11 cellular contexts compared by ENCODE assay signal in the genomic region with DNA sequence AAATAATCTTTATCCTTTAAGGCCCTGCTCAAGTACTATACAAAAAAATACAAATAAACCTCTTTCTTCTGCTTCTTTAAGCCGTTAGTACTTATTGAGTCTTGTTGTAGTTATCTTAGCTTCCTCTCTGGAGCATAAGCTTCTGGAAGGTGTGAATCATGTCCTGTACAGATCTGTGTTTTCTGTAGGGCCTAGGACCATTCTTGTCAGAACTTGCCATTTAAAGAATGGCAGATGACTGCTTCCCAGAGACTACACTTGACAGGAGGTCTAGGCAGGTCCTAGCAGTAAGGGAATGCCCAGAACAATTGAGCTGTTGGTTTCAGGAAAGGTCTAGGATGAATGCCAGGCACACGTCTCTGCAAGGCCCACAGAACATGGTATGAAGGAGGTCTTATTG. TPM values are rescaled to one million over a fixed set of nuclear protein-coding genes. Genes with fewer than 3 reads are reported as not detected.
DNase-seq lines count a peak whose midpoint lies in the region; ATAC-seq and TF ChIP-seq lines count a peak whose summit lies in the region.
"Had no signal": no experiment of that assay in that cellular context is flagged by ENCODE, and none has a peak within 500 bp of the region (broad histone marks: within the 10 kb centered on the region; RNA-seq: fewer than 3 reads in every experiment).

No MANE protein-coding gene starts in this region.

- H3K9me3 Mint-ChIP-seq in CD8-positive, alpha-beta memory T cell, result no peaks in the 10 kb centered on the region
- no peaks in the 10 kb centered on the region for H3K9me3 Mint-ChIP-seq in activated naive CD8-positive, alpha-beta T cell (ENCODE audit: low read depth)

- no peaks in the 10 kb centered on the region for H3K27me3 Mint-ChIP-seq in CD8-positive, alpha-beta memory T cell
- no peaks in the 10 kb centered on the region for H3K27me3 Mint-ChIP-seq in activated naive CD8-positive, alpha-beta T cell

- no peak for DNase-seq in CD8-positive, alpha-beta memory T cell
- DNase-seq in KG1 (lab: John Stamatoyannopoulos, UW) (peak; percentile 32), lung microvascular endothelial cell (ENCODE audit: low read depth in 2 of 2) (peak; percentile 27 to 91), spleen (no peak), mucosa of descending colon (no peak)
- DNase-seq: left lung, NCI-H446 treated with DMSO at 0.1 percent for 48 hours, pancreas had no signal

- ATAC-seq in HG03432 (IDR thresholded peaks at IDR 0.05; ENCODE audit: unreplicated experiment) (no peak), mucosa of descending colon (no peak)
- ATAC-seq: left lung had no signal

- peak overlapping the region; percentile 4 to 70 (median 49) for H3K4me3 Mint-ChIP-seq in CD8-positive, alpha-beta memory T cell
- H3K4me3 Mint-ChIP-seq in activated naive CD8-positive, alpha-beta T cell, result peak overlapping the region; percentile 65

- no peaks in the 10 kb centered on the region for H3K9me3 ChIP-seq in CD8-positive, alpha-beta memory T cell (ENCODE audit: low read length)
- H3K9me3 ChIP-seq in spleen (no peaks in the 10 kb centered on the region), mucosa of descending colon (no peaks in the 10 kb centered on the region)
- H3K9me3 ChIP-seq: left lung, pancreas had no signal

- TF ChIP-seq POLR2A in spleen (IDR thresholded peaks at IDR 0.05), result no peak

- no peaks in the 10 kb centered on the region for H3K27me3 ChIP-seq in CD8-positive, alpha-beta memory T cell (ENCODE audit: insufficient read depth, low read length, poor library complexity, severe bottlenecking)
- no peaks in the 10 kb centered on the region for H3K27me3 ChIP-seq in spleen (replicated peaks in 1 of 7)
- H3K27me3 ChIP-seq: left lung, pancreas had no signal

- peak overlapping the region; percentile 75 to 99 (median 93) for H3K27ac Mint-ChIP-seq in CD8-positive, alpha-beta memory T cell
- peak overlapping the region; percentile 99 for H3K27ac Mint-ChIP-seq in activated naive CD8-positive, alpha-beta T cell

- H3K4me1 Mint-ChIP-seq in CD8-positive, alpha-beta memory T cell, result peaks cover 86 to 96% (median 96%) of the 10 kb centered on the region in 3 donors
- peaks cover 91% of the 10 kb centered on the region for H3K4me1 Mint-ChIP-seq in activated naive CD8-positive, alpha-beta T cell (ENCODE audit: low read depth)

- TF ChIP-seq CTCF in spleen (IDR thresholded peaks at IDR 0.05 in 8 of 11, conservative IDR thresholded peaks at IDR 0.05 in 3 of 11), result no peak
- TF ChIP-seq CTCF in mucosa of descending colon (IDR thresholded peaks at IDR 0.05), result no peak

- H3K36me3 Mint-ChIP-seq in CD8-positive, alpha-beta memory T cell, result peaks cover 0 to 2% (median 1%) of the 10 kb centered on the region in 3 donors
- peaks cover 9% of the 10 kb centered on the region for H3K36me3 Mint-ChIP-seq in activated naive CD8-positive, alpha-beta T cell

- H3K4me3 ChIP-seq in CD8-positive, alpha-beta memory T cell (ENCODE audit: low read length), result peak overlapping the region; percentile 8
- H3K4me3 ChIP-seq in spleen (no peak overlapping the region), mucosa of descending colon (no peak overlapping the region)
- H3K4me3 ChIP-seq: left lung, pancreas had no signal

- POLR2A ChIA-PET in CD8-positive, alpha-beta memory T cell (lab: Charles Lee), result no interaction called here

- CTCF ChIA-PET in CD8-positive, alpha-beta memory T cell (lab: Charles Lee), result interaction anchor here (4.8 kb wide), 1 partner anchor 13 kb away, joined by 40 read pairs; a partner anchor contains a TSS

- 54 to 67% (median 59%) methylated on average over 2 of the region's 2 CpGs for WGBS in spleen, 5 donors

- H3K27ac ChIP-seq in CD8-positive, alpha-beta memory T cell (ENCODE audit: low read depth, low read length), result no peak overlapping the region
- peak overlapping the region in 4 of 8 donors; percentile 2 to 82 (median 72) for H3K27ac ChIP-seq in spleen
- H3K27ac ChIP-seq: left lung, pancreas, VCaP had no signal

- intact Hi-C loops in spleen (cut with DNase I; ENCODE audit: low total_unique reads) (no loop called here), mucosa of descending colon (cut with DNase I, micrococcal nuclease) (no loop called here)

- H3K4me1 ChIP-seq in CD8-positive, alpha-beta memory T cell (ENCODE audit: insufficient read depth, low read length), result peaks cover 95% of the 10 kb centered on the region
- H3K4me1 ChIP-seq in spleen, result peaks cover 28 to 100% (median 90%) of the 10 kb centered on the region in 6 donors
- H3K4me1 ChIP-seq in mucosa of descending colon (ENCODE audit: low read depth), result peaks cover 15% of the 10 kb centered on the region

- no peaks in the 10 kb centered on the region for H3K36me3 ChIP-seq in CD8-positive, alpha-beta memory T cell (ENCODE audit: insufficient read depth, low read length)
- H3K36me3 ChIP-seq in spleen (no peaks in the 10 kb centered on the region), mucosa of descending colon (ENCODE audit: low read depth) (no peaks in the 10 kb centered on the region)
- H3K36me3 ChIP-seq: left lung, pancreas had no signal

RNA-seq across cellular contexts. Expression of a gene that starts 12.9 kb away (rescaled TPM):
- 10 to 100 TPM; 64.7 to 68.6 TPM for total RNA-seq in CD8-positive, alpha-beta memory T cell
- polyA plus RNA-seq in CD8-positive, alpha-beta memory T cell, result 80.8 TPM
- total RNA-seq in lung microvascular endothelial cell, result 51.0 and 57.1 TPM in 2 replicates
- total RNA-seq in spleen, result 100 to 1,000 TPM in 3 of 7 donors, 10 to 100 TPM in 4; 65.7 to 120 (median 80.7) TPM
- 10 to 100 TPM; 16.9 to 24.5 (median 17.9) TPM for polyA plus RNA-seq in spleen
- total RNA-seq in mucosa of descending colon, result 100 to 1,000 TPM in 1 of 3 donors, 10 to 100 TPM in 2; 58.4 to 110 (median 60.3) TPM

Comparison
In these comparisons a context has a peak if more than half of its experiments do, and no peak if none do; other contexts are left out.
1. DNase-seq: peak in KG1 (single experiment) and lung microvascular endothelial cell (2 of 2); none in CD8-positive, alpha-beta memory T cell (0 of 5), spleen (single experiment) and mucosa of descending colon (0 of 3).